24 cellular contexts compared by ENCODE assay signal in the genomic region with DNA sequence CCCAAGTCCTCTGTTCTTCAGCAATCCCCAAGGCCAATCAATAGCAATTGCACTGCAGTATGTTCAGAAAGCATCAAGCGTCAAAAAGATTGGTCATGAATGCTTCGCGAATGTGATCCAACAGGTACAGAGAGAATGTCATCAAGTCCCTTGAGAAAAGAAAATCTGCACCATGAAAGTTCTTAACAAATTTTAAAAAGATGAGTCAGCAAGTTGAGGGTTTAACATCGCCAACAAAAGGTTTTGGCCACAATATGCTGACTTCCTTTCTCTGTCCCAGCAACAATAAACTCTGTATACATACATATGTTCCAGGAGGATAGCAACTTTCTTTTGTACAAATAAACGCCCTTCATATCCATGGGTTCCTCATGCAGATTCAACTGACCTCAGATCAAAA.
DNase-seq lines count a peak whose midpoint lies in the region; ATAC-seq, FAIRE-seq and TF ChIP-seq lines count a peak whose summit lies in the region.
"Had no signal": no experiment of that assay in that cellular context is flagged by ENCODE, and none has a peak within 500 bp of the region (broad histone marks: within the 10 kb centered on the region; RNA-seq: fewer than 3 reads in every experiment).

No MANE protein-coding gene starts in this region.

- no peaks in the 10 kb centered on the region for H4K20me1 ChIP-seq in HepG2 (ENCODE audit: insufficient read depth, low read length)
- H4K20me1 ChIP-seq in K562 (replicated peaks; ENCODE audit: control insufficient read depth, insufficient read depth, low read length): no peaks in the 10 kb centered on the region
- H4K20me1 ChIP-seq: BLaER1 had no signal

- intact Hi-C loops in HepG2 (cut with micrococcal nuclease; ENCODE audit: unreplicated experiment): no loop called here
- intact Hi-C loops in right lobe of liver (cut with DNase I): no loop called here
- intact Hi-C loops in K562 (cut with micrococcal nuclease): no loop called here

- CTCF ChIA-PET in HepG2 (lab: Yijun Ruan, JAX; ENCODE audit: low intra/inter-chr PET ratio, low total read pairs): no interaction called here
- CTCF ChIA-PET in K562 (lab: Yijun Ruan, JAX; ENCODE audit: low intra/inter-chr PET ratio): no interaction called here

- H3K79me2 ChIP-seq in HepG2 (ENCODE audit: insufficient read depth, low read length): no peaks in the 10 kb centered on the region
- no peaks in the 10 kb centered on the region for H3K79me2 ChIP-seq in K562 (ENCODE audit: control insufficient read depth, insufficient read depth, low read length)

- H3K27ac ChIP-seq in HepG2 (ENCODE audit: extremely low read length, insufficient read depth, low read length): no peak overlapping the region
- no peak overlapping the region for H3K27ac ChIP-seq in right lobe of liver
- no peak overlapping the region for H3K27ac ChIP-seq in K562 (ENCODE audit: extremely low read depth, low read depth, low read length)
- H3K27ac ChIP-seq: 22Rv1, BLaER1 had no signal

- POLR2A ChIA-PET in HepG2 (lab: Yijun Ruan, JAX) (no interaction called here), K562 (lab: Yijun Ruan, JAX) (no interaction called here)

- H3K9ac ChIP-seq in HepG2 (ENCODE audit: insufficient read depth, low read depth, low read length): no peak overlapping the region
- no peak overlapping the region for H3K9ac ChIP-seq in K562 (ENCODE audit: insufficient read depth in 1 of 2, low read depth in 2 of 2, low read length in 2 of 2)
- H3K9ac ChIP-seq: BLaER1 had no signal

- no peak for FAIRE-seq in HepG2 (lab: Jason Lieb, UNC)
- no peak for FAIRE-seq in K562 (lab: Jason Lieb, UNC)
- FAIRE-seq in urothelium cell line (lab: Jason Lieb, UNC): no peak
- FAIRE-seq: GM12878, GM12892, GM18507 had no signal

- ATAC-seq in HepG2: no peak
- no peak for ATAC-seq in right lobe of liver
- no peak for ATAC-seq in K562
- ATAC-seq: GM12878 had no signal

- H3K4me2 ChIP-seq in HepG2 (ENCODE audit: low read depth, low read length): no peak overlapping the region
- H3K4me2 ChIP-seq in K562 (ENCODE audit: insufficient read depth, low read length): no peak overlapping the region
- H3K4me2 ChIP-seq: BLaER1 had no signal

- TF ChIP-seq EP300 in HepG2 (IDR thresholded peaks at IDR 0.05; ENCODE audit: low read depth in 2 of 2, low read length in 2 of 2): no peak
- TF ChIP-seq EP300 in HepG2 (CRISPR knock-in tag; IDR thresholded peaks at IDR 0.05; ENCODE audit: borderline replicate concordance): no peak
- TF ChIP-seq EP300 in K562 (IDR thresholded peaks at IDR 0.05; ENCODE audit: low read length): no peak

- H3K9me3 ChIP-seq in HepG2 (ENCODE audit: low read length) (peaks cover 26% of the 10 kb centered on the region), right lobe of liver (no peaks in the 10 kb centered on the region), K562 (replicated peaks; ENCODE audit: control insufficient read depth, insufficient read depth, low read depth, low read length) (no peaks in the 10 kb centered on the region)
- H3K9me3 ChIP-seq: BE2C had no signal

- H3K4me3 ChIP-seq in HepG2 (replicated peaks in 1 of 3; ENCODE audit: insufficient read depth in 1 of 3, low read depth in 2 of 3, low read length in 3 of 3): no peak overlapping the region
- H3K4me3 ChIP-seq in right lobe of liver: no peak overlapping the region
- no peak overlapping the region for H3K4me3 ChIP-seq in K562
- H3K4me3 ChIP-seq: BLaER1, GM12878 had no signal

- H3K4me1 ChIP-seq in HepG2 (ENCODE audit: insufficient read depth, low read length): peaks cover 23% of the 10 kb centered on the region
- H3K4me1 ChIP-seq in right lobe of liver: no peaks in the 10 kb centered on the region
- no peaks in the 10 kb centered on the region for H3K4me1 ChIP-seq in K562 (replicated peaks in 1 of 2; ENCODE audit: control insufficient read depth in 2 of 2, insufficient read depth in 2 of 2, low read length in 2 of 2)
- H3K4me1 ChIP-seq: BE2C had no signal

- DNase-seq in HepG2 (ENCODE audit: low spot score) (no peak), right lobe of liver (no peak), K562 (ENCODE audit: extremely low read depth in 1 of 4, low spot score in 3 of 4) (no peak), pons (ENCODE audit: low spot score) (no peak), urothelium cell line (ENCODE audit: low spot score) (no peak)
- DNase-seq: ACHN; BE2C; C1 segment of cervical spinal cord; CD4-positive, alpha-beta memory T cell; CD4-positive, CD25-positive, alpha-beta regulatory T cell; CD8-positive, alpha-beta memory T cell; COR-L47; DMS 273 treated with DMSO at 0.1 percent for 48 hours; DMS153; DMS53; DMS79; DND-41; EL; GDM1 had no signal

- TF ChIP-seq CTCF in HepG2 (CRISPR knock-in tag; IDR thresholded peaks at IDR 0.05) (no peak), right lobe of liver (IDR thresholded peaks at IDR 0.05) (no peak), K562 (IDR thresholded peaks at IDR 0.05 in 2 of 3, conservative IDR thresholded peaks at IDR 0.05 in 1 of 3; ENCODE audit: insufficient read depth in 2 of 3, low read depth in 1 of 3, low read length in 3 of 3) (no peak)

- WGBS in HepG2 (ENCODE audit: low lambda C conversion rate): 94% methylated on average over 5 of the region's 5 CpGs
- WGBS in right lobe of liver (ENCODE audit: insufficient coverage, low coverage, low lambda C conversion rate, missing lambda C conversion rate): 89% methylated on average over 5 of the region's 5 CpGs
- 0% methylated on average over 5 of the region's 5 CpGs for WGBS in K562 (ENCODE audit: insufficient coverage, low coverage, missing lambda C conversion rate)

- TF ChIP-seq POLR2A in HepG2 (IDR thresholded peaks at IDR 0.05; ENCODE audit: insufficient read depth in 1 of 2, low read depth in 2 of 2, low read length in 2 of 2) (no peak), right lobe of liver (IDR thresholded peaks at IDR 0.05) (no peak), K562 (conservative IDR thresholded peaks at IDR 0.05) (no peak)

- no peaks in the 10 kb centered on the region for H3K36me3 ChIP-seq in HepG2 (replicated peaks in 1 of 2; ENCODE audit: control insufficient read depth in 1 of 2, insufficient read depth in 2 of 2, low read length in 2 of 2)
- H3K36me3 ChIP-seq in right lobe of liver: no peaks in the 10 kb centered on the region
- no peaks in the 10 kb centered on the region for H3K36me3 ChIP-seq in K562 (ENCODE audit: control insufficient read depth, insufficient read depth, low read length)
- H3K36me3 ChIP-seq: BE2C, BLaER1 had no signal

- H2AFZ ChIP-seq in HepG2 (ENCODE audit: low read length): no peak overlapping the region
- no peak overlapping the region for H2AFZ ChIP-seq in K562 (ENCODE audit: low read depth, low read length)

- H3K27me3 ChIP-seq in HepG2 (ENCODE audit: control insufficient read depth in 1 of 2, insufficient read depth in 2 of 2, low read length in 2 of 2): no peaks in the 10 kb centered on the region
- H3K27me3 ChIP-seq in right lobe of liver: no peaks in the 10 kb centered on the region
- peaks cover 2 to 9% of the 10 kb centered on the region in 2 experiments; a peak in 2 of 5 replicates for H3K27me3 ChIP-seq in K562 (ENCODE audit: control insufficient read depth in 2 of 2, insufficient read depth in 2 of 2, low read length in 2 of 2)
- H3K27me3 ChIP-seq: BE2C, BLaER1 had no signal

- in situ Hi-C loops in HepG2 (cut with HindIII; ENCODE audit: extremely low pct_ligation_motif_present, low pct_unique_long_range_greater_than_20kb): no loop called here
- in situ Hi-C loops in K562 (cut with MboI): no loop called here

- no TSS peak for BruUV-seq in HepG2 (replicated peaks; lab: Mats Ljungman, UMichigan)
- BruUV-seq in K562 (replicated peaks; lab: Mats Ljungman, UMichigan): no TSS peak

- TF ChIP-seq RAD21 in HepG2 (CRISPR knock-in tag; IDR thresholded peaks at IDR 0.05) (no peak), K562 (CRISPR knock-in tag; conservative IDR thresholded peaks at IDR 0.05 in 1 of 2, IDR thresholded peaks at IDR 0.05 in 1 of 2) (no peak)

- H3K9me1 ChIP-seq in K562 (ENCODE audit: control insufficient read depth, insufficient read depth, low read length): no peaks in the 10 kb centered on the region

TF ChIP-seq in HepG2, 621 proteins besides CTCF, POLR2A, EP300 and RAD21 (continues in another document):
- TF ChIP-seq MAFK (conservative IDR thresholded peaks at IDR 0.05 in 1 of 2, IDR thresholded peaks at IDR 0.05 in 1 of 2; ENCODE audit: low read length in 2 of 2) (peak; percentile 89 to 96), NFE2L2 (IDR thresholded peaks at IDR 0.05; ENCODE audit: low read length) (no peak), MAFF (IDR thresholded peaks at IDR 0.05; ENCODE audit: low read depth, low read length) (peak; percentile 92), SATB2 (CRISPR knock-in tag; IDR thresholded peaks at IDR 0.05) (no peak)

TF ChIP-seq in K562, 482 proteins besides CTCF, POLR2A, EP300 and RAD21 (continues in another document):
- TF ChIP-seq MAFF (IDR thresholded peaks at IDR 0.05; ENCODE audit: low read length) (peak; percentile 92), ZNF707 (CRISPR knock-in tag; conservative IDR thresholded peaks at IDR 0.05) (no peak), NCOA1 (IDR thresholded peaks at IDR 0.05; ENCODE audit: low read depth) (no peak), ZNF253 (CRISPR knock-in tag; conservative IDR thresholded peaks at IDR 0.05) (no peak), YBX1 (IDR thresholded peaks at IDR 0.05) (no peak), ZNF23 (CRISPR knock-in tag; IDR thresholded peaks at IDR 0.05) (no peak), MAFG (tag; conservative IDR thresholded peaks at IDR 0.05) (peak; percentile 86), CHD4 (IDR thresholded peaks at IDR 0.05; ENCODE audit: insufficient read depth, insufficient replicate concordance, low read depth, low read length, poor library complexity, severe bottlenecking) (no peak)
- TF ChIP-seq, protein P1, sequence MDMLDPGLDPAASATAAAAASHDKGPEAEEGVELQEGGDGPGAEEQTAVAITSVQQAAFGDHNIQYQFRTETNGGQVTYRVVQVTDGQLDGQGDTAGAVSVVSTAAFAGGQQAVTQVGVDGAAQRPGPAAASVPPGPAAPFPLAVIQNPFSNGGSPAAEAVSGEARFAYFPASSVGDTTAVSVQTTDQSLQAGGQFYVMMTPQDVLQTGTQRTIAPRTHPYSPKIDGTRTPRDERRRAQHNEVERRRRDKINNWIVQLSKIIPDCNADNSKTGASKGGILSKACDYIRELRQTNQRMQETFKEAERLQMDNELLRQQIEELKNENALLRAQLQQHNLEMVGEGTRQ (CRISPR knock-in tag; IDR thresholded peaks at IDR 0.05): no peak
